In the genomic region with DNA sequence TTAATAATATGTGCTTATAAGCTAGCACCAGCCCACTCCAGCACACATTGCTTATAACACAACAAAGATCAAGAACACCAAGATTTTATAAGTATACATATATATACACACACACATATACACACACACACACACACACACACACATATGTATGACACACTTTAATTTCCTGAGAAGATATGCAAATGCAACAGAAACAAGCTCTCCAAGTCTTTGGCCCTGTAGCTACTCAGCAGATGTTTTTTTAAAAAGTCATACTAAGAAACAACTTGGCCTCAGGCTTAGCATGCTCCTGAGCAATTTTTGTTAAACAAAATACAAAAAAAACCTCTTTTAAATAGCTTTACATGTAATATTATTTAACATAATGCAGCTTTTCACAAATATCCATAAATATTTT, we compare ENCODE assay signal across 19 cellular contexts. TPM values are rescaled to one million over a fixed set of nuclear protein-coding genes. Genes with fewer than 3 reads are reported as not detected.
"Had no signal": no experiment of that assay in that cellular context is flagged by ENCODE, and none has a peak within 500 bp of the region (broad histone marks: within the 10 kb centered on the region; RNA-seq: fewer than 3 reads in every experiment).

No MANE protein-coding gene starts in this region.

- ATAC-seq: effector memory CD8-positive, alpha-beta T cell; heart left ventricle; left colon; left ventricle myocardium superior; right cardiac atrium had no signal

- H3K27ac ChIP-seq: esophagus squamous epithelium, heart left ventricle, neural progenitor cell, ovary had no signal

- H3K9ac ChIP-seq: neural progenitor cell had no signal

- H3K36me3 ChIP-seq: esophagus squamous epithelium, heart left ventricle, neural progenitor cell, ovary had no signal

- DNase-seq: effector memory CD8-positive, alpha-beta T cell; esophagus squamous epithelium; heart left ventricle; hippocampal formation; left colon; left ventricle myocardium superior; mesenchymal stem cell; midbrain; nucleus accumbens; ovary; right cardiac atrium; small intestine; stimulated activated CD4-positive, alpha-beta T cell treated with anti-CD3 and anti-CD28 coated beads, Interleukin-12 subunit alpha, Interleukin-12 subunit beta, amount 100 ng/mL, for 4 hours; stimulated activated naive CD4-positive, alpha-beta T cell treated with Interleukin-2 at 50 U/mL for 16 hours had no signal

- H2AFZ ChIP-seq: neural progenitor cell had no signal

- H3K9me3 ChIP-seq: esophagus squamous epithelium, heart left ventricle, ovary had no signal

- H3K27me3 ChIP-seq: esophagus squamous epithelium, heart left ventricle, neural progenitor cell, ovary had no signal

- H3K4me2 ChIP-seq: neural progenitor cell had no signal

- H3K4me1 ChIP-seq: esophagus squamous epithelium, neural progenitor cell had no signal

- H3K4me3 ChIP-seq: esophagus squamous epithelium, heart left ventricle, lung, neural progenitor cell, ovary had no signal

RNA-seq across cellular contexts. Expression of gene TNFSF18, which starts 11.1 kb away (rescaled TPM):
- total RNA-seq: epithelial cell of proximal tubule, kidney epithelial cell, left ventricle myocardium superior, progenitor cell of endocrine pancreas, right cardiac atrium had no signal
- polyA plus RNA-seq: ovary, right cardiac atrium had no signal
